In the genomic region with DNA sequence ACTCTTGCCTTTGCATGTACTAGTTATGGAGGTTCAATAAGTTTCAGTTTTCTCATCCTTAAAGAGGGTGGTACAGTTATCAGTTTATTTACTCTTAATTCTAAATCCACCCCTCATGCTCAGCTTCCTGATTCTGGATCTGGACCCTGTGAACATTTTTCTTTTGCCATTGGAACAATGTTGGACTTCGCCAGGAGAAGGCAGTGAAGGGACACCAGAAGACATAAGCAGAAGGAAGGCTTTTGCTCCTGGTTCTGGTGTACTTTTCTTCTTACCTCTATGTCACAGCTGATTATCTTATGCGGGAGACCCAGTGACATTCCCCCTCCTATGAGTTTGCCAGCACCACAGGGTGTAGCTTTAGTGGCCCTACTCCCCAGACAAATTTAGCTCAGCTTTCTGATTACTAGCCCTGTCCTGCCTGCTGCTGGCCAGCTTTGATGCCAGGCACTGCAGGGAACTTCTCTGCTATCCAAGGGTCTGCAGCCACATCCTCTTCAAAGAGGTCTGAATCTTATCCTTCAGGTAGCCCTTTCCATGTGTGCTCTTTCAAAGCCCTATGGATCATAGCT, we compare ENCODE assay signal across 27 cellular contexts.
DNase-seq lines count a peak whose midpoint lies in the region; ATAC-seq and TF ChIP-seq lines count a peak whose summit lies in the region.
"Had no signal": no experiment of that assay in that cellular context is flagged by ENCODE, and none has a peak within 500 bp of the region (broad histone marks: within the 10 kb centered on the region; RNA-seq: fewer than 3 reads in every experiment).

No MANE protein-coding gene starts in this region.

- peaks cover 18% of the 10 kb centered on the region for H3K9me3 Mint-ChIP-seq in chondrocyte (ENCODE audit: low read depth)
- peaks cover 18 to 21% (median 21%) of the 10 kb centered on the region in 3 donors for H3K9me3 Mint-ChIP-seq in T-cell

- no peaks in the 10 kb centered on the region for H3K4me1 ChIP-seq in left ventricle myocardium inferior
- H3K4me1 ChIP-seq: adrenal gland, colonic mucosa had no signal

- peaks cover 11% of the 10 kb centered on the region for H3K9me3 ChIP-seq in left ventricle myocardium inferior (replicated peaks)
- H3K9me3 ChIP-seq: adrenal gland, colonic mucosa had no signal

- H3K4me3 Mint-ChIP-seq in chondrocyte (ENCODE audit: unreplicated experiment) (no peak overlapping the region), T-cell (no peak overlapping the region)
- H3K4me3 Mint-ChIP-seq: activated CD8-positive, alpha-beta T cell treated with anti-CD3 and anti-CD28 coated beads for 36 hours; activated naive CD4-positive, alpha-beta T cell treated with anti-CD3 and anti-CD28 coated beads for 36 hours; CD4-positive, alpha-beta T cell; GM23338; natural killer cell; stimulated activated effector memory CD8-positive, alpha-beta T cell treated with anti-CD3 and anti-CD28 coated beads, Interleukin-12 subunit alpha, Interleukin-12 subunit beta, amount 100 ng/mL, for 72 hours had no signal

- POLR2A ChIA-PET in T-cell (lab: Charles Lee) = interaction anchor here in 1 of 2 donors (0.7 kb wide), 1 partner anchor 210 kb away, joined by 3 read pairs; no protein-coding TSS in a partner anchor

- H3K4me3 ChIP-seq in left ventricle myocardium inferior = no peak overlapping the region
- H3K4me3 ChIP-seq: adrenal gland, colonic mucosa, GM23338 had no signal

- H3K27me3 ChIP-seq in left ventricle myocardium inferior (ENCODE audit: low read depth) = no peaks in the 10 kb centered on the region
- H3K27me3 ChIP-seq: adrenal gland, colonic mucosa had no signal

- no peaks in the 10 kb centered on the region for H3K36me3 ChIP-seq in left ventricle myocardium inferior
- H3K36me3 ChIP-seq: adrenal gland, colonic mucosa had no signal

- no peaks in the 10 kb centered on the region for H3K36me3 Mint-ChIP-seq in chondrocyte (ENCODE audit: low read depth)
- H3K36me3 Mint-ChIP-seq in T-cell = no peaks in the 10 kb centered on the region
- H3K36me3 Mint-ChIP-seq: IgD-negative memory B cell; stimulated activated effector memory CD8-positive, alpha-beta T cell treated with anti-CD3 and anti-CD28 coated beads, Interleukin-12 subunit alpha, Interleukin-12 subunit beta, amount 100 ng/mL, for 72 hours had no signal

- no peak for ATAC-seq in Right ventricle myocardium inferior
- no peak for ATAC-seq in T-cell (replicated peaks in 1 of 4)
- ATAC-seq: activated CD8-positive, alpha-beta T cell treated with anti-CD3 and anti-CD28 coated beads for 36 hours; GM23338; natural killer cell; stimulated activated effector memory CD8-positive, alpha-beta T cell treated with anti-CD3 and anti-CD28 coated beads, Interleukin-12 subunit alpha, Interleukin-12 subunit beta, amount 100 ng/mL, for 72 hours had no signal

- H3K27me3 Mint-ChIP-seq in chondrocyte (ENCODE audit: low read depth) = peaks cover 7% of the 10 kb centered on the region
- no peaks in the 10 kb centered on the region for H3K27me3 Mint-ChIP-seq in T-cell
- H3K27me3 Mint-ChIP-seq: activated CD8-positive, alpha-beta T cell treated with anti-CD3 and anti-CD28 coated beads for 36 hours; CD4-positive, alpha-beta T cell; IgD-negative memory B cell had no signal

- DNase-seq in left ventricle myocardium inferior (no peak), Right ventricle myocardium inferior (ENCODE audit: missing footprints) (no peak), chondrocyte (ENCODE audit: low spot score) (no peak), iPS-NIHi7 (ENCODE audit: extremely low spot score) (peak; percentile 9), substantia nigra (lab: John Stamatoyannopoulos, UW) (no peak), T-cell (no peak), NCI-H774 (lab: John Stamatoyannopoulos, UW) (no peak)
- DNase-seq in activated CD4-positive, alpha-beta T cell treated with anti-CD3 and anti-CD28 coated beads for 4 hours = no peak
- DNase-seq: 8988T; activated CD4-positive, alpha-beta T cell treated with anti-CD3 and anti-CD28 coated beads for 1 hour; activated CD8-positive, alpha-beta T cell treated with anti-CD3 and anti-CD28 coated beads for 36 hours; activated naive CD4-positive, alpha-beta T cell treated with anti-CD3 and anti-CD28 coated beads for 36 hours; adrenal gland; AML-193; CD4-positive, alpha-beta T cell; colonic mucosa; effector CD8-positive, alpha-beta T cell; head of caudate nucleus; natural killer cell; NCI-H146; NCI-H2107; NCI-H345; T-helper 2 cell; trophoblast cell had no signal

- TF ChIP-seq CTCF in left ventricle myocardium inferior (IDR thresholded peaks at IDR 0.05; ENCODE audit: borderline replicate concordance) = peak; percentile 28
- peak; percentile 53 for TF ChIP-seq CTCF in chondrocyte (IDR thresholded peaks at IDR 0.05)

- H3K27ac ChIP-seq in left ventricle myocardium inferior (replicated peaks) = no peak overlapping the region
- no peak overlapping the region for H3K27ac ChIP-seq in substantia nigra (ENCODE audit: low read depth, low read length, poor library complexity, severe bottlenecking)
- H3K27ac ChIP-seq: adrenal gland, colonic mucosa had no signal

- no peaks in the 10 kb centered on the region for H3K4me1 Mint-ChIP-seq in chondrocyte (ENCODE audit: low read depth)
- no peaks in the 10 kb centered on the region for H3K4me1 Mint-ChIP-seq in T-cell
- H3K4me1 Mint-ChIP-seq: natural killer cell; stimulated activated effector memory CD8-positive, alpha-beta T cell treated with anti-CD3 and anti-CD28 coated beads, Interleukin-12 subunit alpha, Interleukin-12 subunit beta, amount 100 ng/mL, for 72 hours had no signal

- H3K27ac Mint-ChIP-seq in chondrocyte (ENCODE audit: unreplicated experiment) (no peak overlapping the region), T-cell (no peak overlapping the region)
- H3K27ac Mint-ChIP-seq: activated CD8-positive, alpha-beta T cell treated with anti-CD3 and anti-CD28 coated beads for 36 hours; activated naive CD4-positive, alpha-beta T cell treated with anti-CD3 and anti-CD28 coated beads for 36 hours; CD4-positive, alpha-beta T cell; GM23338; IgD-negative memory B cell; natural killer cell; stimulated activated effector memory CD8-positive, alpha-beta T cell treated with anti-CD3 and anti-CD28 coated beads, Interleukin-12 subunit alpha, Interleukin-12 subunit beta, amount 100 ng/mL, for 72 hours had no signal

- intact Hi-C loops in left ventricle myocardium inferior (cut with micrococcal nuclease) = no loop called here
- intact Hi-C loops in Right ventricle myocardium inferior (cut with DNase I) = no loop called here

- CTCF ChIA-PET in T-cell (lab: Charles Lee) = no interaction called here
